In genomic region chr9:111759762-111760639, GRCh38 we compare ENCODE assay signal across 8 cellular contexts. TPM values are rescaled to one million over a fixed set of nuclear protein-coding genes. Genes with fewer than 3 reads are reported as not detected.
DNase-seq lines count a peak whose midpoint lies in the region; TF ChIP-seq lines count a peak whose summit lies in the region.

No MANE protein-coding gene starts in this region.

- CTCF ChIA-PET in HEK293T (lab: Yijun Ruan, JAX): interaction anchor here (0.6 to 3.4 kb wide), 4 partner anchors 238 to 315 kb away, joined by 3 to 16 read pairs (median 3); no protein-coding TSS in a partner anchor

- POLR2A ChIA-PET in HEK293T (lab: Yijun Ruan, JAX): no interaction called here

- DNase-seq in GDM1 (lab: John Stamatoyannopoulos, UW) (peak; percentile 39), HEK293T (ENCODE audit: extremely low spot score) (peak; percentile 47), NCI-H2081 treated with DMSO at 0.1 percent for 48 hours (lab: John Stamatoyannopoulos, UW) (peak; percentile 37), T1000 (lab: John Stamatoyannopoulos, UW) (peak; percentile 48), lung microvascular endothelial cell (ENCODE audit: low read depth in 2 of 2) (peak; percentile 85 to 91), OCI-M2 (lab: John Stamatoyannopoulos, UW; ENCODE audit: unreplicated experiment) (no peak)
- peak; percentile 49 for DNase-seq in effector CD4-positive, alpha-beta T cell
- DNase-seq in stimulated activated naive CD4-positive, alpha-beta T cell treated with Interleukin-2 at 50 U/mL for 16 hours (lab: John Stamatoyannopoulos, UW): peak; percentile 4

TF ChIP-seq in HEK293T, 16 proteins besides CTCF, POLR2A, EP300 and RAD21:
- TF ChIP-seq ARNT (IDR thresholded peaks at IDR 0.05) (peak; percentile 26; the same call in 1 of the 2 replicates), FOXA1 (IDR thresholded peaks at IDR 0.05) (no peak), PKNOX1 (IDR thresholded peaks at IDR 0.05) (peak; percentile 21; the same call in 1 of the 2 replicates)
TF ChIP-seq in HEK293T: peak in this region for 2.

RNA-seq across cellular contexts. Expression of gene SHOC1, which starts 34.7 kb away (rescaled TPM):
- not detected in 2 replicates for total RNA-seq in lung microvascular endothelial cell
